17 cellular contexts compared by ENCODE assay signal in the genomic region with DNA sequence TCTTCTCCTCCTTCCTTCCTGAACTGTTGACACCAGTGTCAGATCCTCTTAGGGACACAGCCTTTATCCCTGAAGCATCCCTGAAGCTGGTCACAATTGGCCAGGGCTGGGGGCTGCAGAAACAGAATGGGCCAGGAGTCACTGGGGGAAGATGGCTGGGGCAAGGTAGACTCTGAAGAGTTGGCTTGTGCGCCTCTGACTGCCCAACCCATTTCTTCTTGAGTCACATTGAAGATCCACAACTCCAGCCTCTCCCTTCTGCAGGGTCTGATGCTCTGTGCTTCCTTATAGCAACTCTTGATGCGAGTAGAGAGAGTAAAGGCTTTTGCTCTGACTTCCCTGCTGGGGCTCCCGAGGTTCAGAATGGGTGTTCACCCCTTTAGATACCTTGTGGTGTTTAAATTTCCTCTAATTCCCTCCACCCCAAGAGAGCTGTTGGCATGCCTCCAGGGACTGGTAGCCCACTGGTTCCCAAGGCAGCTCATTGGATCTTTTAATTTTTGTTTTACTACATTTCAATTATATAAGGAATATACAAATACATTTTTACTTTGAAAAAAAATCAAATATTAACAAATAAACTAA. TPM values are rescaled to one million over a fixed set of nuclear protein-coding genes. Genes with fewer than 3 reads are reported as not detected.
DNase-seq lines count a peak whose midpoint lies in the region; ATAC-seq and TF ChIP-seq lines count a peak whose summit lies in the region.
"Had no signal": no experiment of that assay in that cellular context is flagged by ENCODE, and none has a peak within 500 bp of the region (broad histone marks: within the 10 kb centered on the region; RNA-seq: fewer than 3 reads in every experiment).

No MANE protein-coding gene starts in this region.

- H3K36me3 Mint-ChIP-seq in GM23338 (ENCODE audit: low read depth) (no peaks in the 10 kb centered on the region), nephron (ENCODE audit: low read depth) (no peaks in the 10 kb centered on the region)

- ATAC-seq in GM23338 (no peak), left lung (no peak)

- H3K79me2 ChIP-seq in GM23338 (replicated peaks; ENCODE audit: insufficient read depth) = peaks cover 10% of the 10 kb centered on the region

- H3K27me3 Mint-ChIP-seq in GM23338 (ENCODE audit: insufficient read depth, low read depth, poor library complexity) (peaks cover 9% of the 10 kb centered on the region), nephron (ENCODE audit: low read depth) (no peaks in the 10 kb centered on the region)
- H3K27me3 Mint-ChIP-seq: CD4-positive, alpha-beta T cell had no signal

- H4K20me1 ChIP-seq in GM23338 (replicated peaks; ENCODE audit: insufficient read depth) = no peaks in the 10 kb centered on the region; the same call in none of the 2 replicates

- H3K4me3 Mint-ChIP-seq in GM23338 (no peak overlapping the region), nephron (peak overlapping the region in 2 of 3 experiments; percentile 34 to 35)
- H3K4me3 Mint-ChIP-seq: CD4-positive, alpha-beta T cell; HFFc6 had no signal

- no peaks in the 10 kb centered on the region for H3F3A ChIP-seq in GM23338 (replicated peaks; ENCODE audit: low read depth)

- H3K27me3 ChIP-seq in GM23338 (ENCODE audit: insufficient read depth) = no peaks in the 10 kb centered on the region
- H3K27me3 ChIP-seq in tibial artery = no peaks in the 10 kb centered on the region
- H3K27me3 ChIP-seq in left lung = no peaks in the 10 kb centered on the region

- H3K9me3 Mint-ChIP-seq in GM23338 (no peaks in the 10 kb centered on the region), nephron (no peaks in the 10 kb centered on the region)
- H3K9me3 Mint-ChIP-seq: CD4-positive, alpha-beta T cell; HFFc6 had no signal

- H3K4me1 Mint-ChIP-seq in GM23338 = peaks cover 6% of the 10 kb centered on the region; the same call in 2 of the 3 replicates
- peaks cover 90% of the 10 kb centered on the region for H3K4me1 Mint-ChIP-seq in nephron

- no peaks in the 10 kb centered on the region for H3K9me3 ChIP-seq in tibial artery
- H3K9me3 ChIP-seq in left lung = no peaks in the 10 kb centered on the region

- H3K4me1 ChIP-seq in GM23338 (ENCODE audit: insufficient read depth) (no peaks in the 10 kb centered on the region), tibial artery (peaks cover 5 to 90% (median 76%) of the 10 kb centered on the region in 4 donors), left lung (peaks cover 7 to 23% of the 10 kb centered on the region in 2 donors)

- no peak for TF ChIP-seq CTCF in GM23338 (conservative IDR thresholded peaks at IDR 0.05; ENCODE audit: low read depth in 2 of 2)
- no peak for TF ChIP-seq CTCF in coronary artery (IDR thresholded peaks at IDR 0.05)
- no peak for TF ChIP-seq CTCF in nephron (IDR thresholded peaks at IDR 0.05; ENCODE audit: unreplicated experiment in 3 of 3)
- TF ChIP-seq CTCF in tibial artery (IDR thresholded peaks at IDR 0.05) = no peak
- TF ChIP-seq CTCF in left lung (IDR thresholded peaks at IDR 0.05) = no peak

- H3K27ac ChIP-seq in GM23338 (ENCODE audit: low read depth) = no peak overlapping the region
- peak overlapping the region; percentile 76 to 80 for H3K27ac ChIP-seq in coronary artery
- peak overlapping the region; percentile 74 to 79 for H3K27ac ChIP-seq in tibial artery
- H3K27ac ChIP-seq in left lung = no peak overlapping the region
- H3K27ac ChIP-seq: PC-9 had no signal

- H3K36me3 ChIP-seq in GM23338 (ENCODE audit: insufficient read depth) (no peaks in the 10 kb centered on the region), tibial artery (no peaks in the 10 kb centered on the region), left lung (no peaks in the 10 kb centered on the region)

- intact Hi-C loops in tibial artery (cut with DNase I; ENCODE audit: low total_unique reads) (no loop called here), left lung (cut with DNase I) (no loop called here)

- H3K27ac Mint-ChIP-seq in GM23338 = peak overlapping the region; percentile 23; the same call in 1 of the 2 replicates
- H3K27ac Mint-ChIP-seq in nephron = peak overlapping the region; percentile 89 to 98 (median 98)
- H3K27ac Mint-ChIP-seq: CD4-positive, alpha-beta T cell; HFFc6 had no signal

- H3K4me2 ChIP-seq in GM23338 = no peak overlapping the region
- H3K4me2 ChIP-seq: PC-9 had no signal

- no peak overlapping the region for H2AFZ ChIP-seq in GM23338
- H2AFZ ChIP-seq: PC-9 had no signal

- DNase-seq in GM23338 (ENCODE audit: low spot score) = no peak
- DNase-seq in coronary artery (ENCODE audit: low spot score) = peak; percentile 52
- DNase-seq in tibial artery = peak in 1 of 2 donors; percentile 52
- no peak for DNase-seq in left lung
- no peak for DNase-seq in GDM1 (lab: John Stamatoyannopoulos, UW)
- no peak for DNase-seq in midbrain (lab: John Stamatoyannopoulos, UW)
- DNase-seq: Calu3; CD4-positive, alpha-beta T cell; DMS53; HFFc6; KG1; NCI-H1436; NCI-H2029 treated with DMSO at 0.1 percent for 48 hours; NCI-H2171 treated with DMSO at 0.1 percent for 48 hours; NCI-H82; PC-9 had no signal

- no peaks in the 10 kb centered on the region for H3K9me2 ChIP-seq in GM23338 (ENCODE audit: insufficient read depth)

- H3K4me3 ChIP-seq in GM23338 (no peak overlapping the region), coronary artery (no peak overlapping the region), tibial artery (no peak overlapping the region), left lung (no peak overlapping the region)
- H3K4me3 ChIP-seq: PC-9 had no signal

TF ChIP-seq in GM23338, 12 proteins besides CTCF, POLR2A, EP300 and RAD21:
- no peak for TF ChIP-seq ZNF331 (CRISPR knock-in tag; IDR thresholded peaks at IDR 0.05; ENCODE audit: low read depth)
- TF ChIP-seq NANOG (IDR thresholded peaks at IDR 0.05; ENCODE audit: borderline replicate concordance) = no peak
- TF ChIP-seq CREB1 (CRISPR knock-in tag; IDR thresholded peaks at IDR 0.05; ENCODE audit: low read depth) = no peak
- TF ChIP-seq EZH2 (IDR thresholded peaks at IDR 0.05; ENCODE audit: low read depth, unreplicated experiment) = no peak
- no peak for TF ChIP-seq JUNB (IDR thresholded peaks at IDR 0.05; ENCODE audit: unreplicated experiment)
TF ChIP-seq in GM23338: peak in this region for 0.

RNA-seq across cellular contexts. Expression of a gene that starts 13.4 kb away (rescaled TPM):
- 10.4 and 13.4 TPM in 2 replicates for total RNA-seq in GM23338 (2014; rRNA removed; shearing (Covaris generic))
- polyA plus RNA-seq in GM23338 (2016; fragmentation: Nextera tagmentation; extraction: Ambion mirVana) = 0.97 and 1.1 TPM in 2 replicates
- 10 to 100 TPM; 13.6 to 13.8 TPM for total RNA-seq in left lung

Comparison
In these comparisons a context has a peak if more than half of its experiments do, and no peak if none do; other contexts are left out.
1. H3K27ac ChIP-seq: peak in coronary artery (2 of 2) and tibial artery (2 of 2); none in GM23338 (single experiment) and left lung (0 of 2).